Comparison of ENCODE assay signal across 9 cellular contexts in the genomic region with DNA sequence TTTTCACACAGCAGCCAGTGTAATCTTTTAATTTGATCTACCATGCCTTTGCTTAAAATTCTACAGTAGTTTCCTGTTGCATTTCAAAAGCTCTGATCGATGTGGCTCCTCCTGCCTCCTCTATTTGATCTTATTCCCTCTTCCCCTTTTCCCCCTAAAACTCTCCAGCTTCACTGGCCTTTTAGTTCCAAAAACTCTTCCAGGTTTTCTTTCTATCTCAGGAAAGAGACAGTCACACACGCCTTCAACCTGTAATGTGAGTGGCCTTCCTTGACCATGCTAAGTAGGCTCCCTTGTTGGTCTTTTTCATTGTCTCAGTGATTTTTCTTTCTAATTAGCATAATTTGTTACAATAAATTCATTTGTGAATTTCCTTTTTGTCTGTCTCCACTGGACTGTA. TPM values are rescaled to one million over a fixed set of nuclear protein-coding genes. Genes with fewer than 3 reads are reported as not detected.
DNase-seq lines count a peak whose midpoint lies in the region; ATAC-seq and TF ChIP-seq lines count a peak whose summit lies in the region.
"Had no signal": no experiment of that assay in that cellular context is flagged by ENCODE, and none has a peak within 500 bp of the region (broad histone marks: within the 10 kb centered on the region; RNA-seq: fewer than 3 reads in every experiment).

No MANE protein-coding gene starts in this region.

- H3K27me3 ChIP-seq in SJCRH30 (no peaks in the 10 kb centered on the region), spleen (replicated peaks in 1 of 7) (peaks cover 0 to 29% (median 0%) of the 10 kb centered on the region in 7 donors)

- WGBS in spleen, 5 donors = 35 to 46% (median 42%) methylated on average over 2 of the region's 2 CpGs

- H3K9me3 ChIP-seq in SJCRH30 (replicated peaks) (no peaks in the 10 kb centered on the region), spleen (peaks cover 0 to 6% (median 0%) of the 10 kb centered on the region in 8 donors)

- ATAC-seq in GM21526 (IDR thresholded peaks at IDR 0.05; ENCODE audit: low FRiP score, unreplicated experiment) = no peak
- no peak for ATAC-seq in GM18907 (IDR thresholded peaks at IDR 0.05; ENCODE audit: unreplicated experiment)

- DNase-seq in NCI-H2081 (lab: John Stamatoyannopoulos, UW) (peak; percentile 8 to 17), NCI-H2081 treated with DMSO at 0.1 percent for 48 hours (lab: John Stamatoyannopoulos, UW) (no peak), SJCRH30 (peak in 1 of 2 experiments; percentile 6), foreskin fibroblast (no peak), spleen (no peak), GM19240 (ENCODE audit: insufficient read length, low spot score) (no peak)

- H3K4me1 ChIP-seq in SJCRH30 (no peaks in the 10 kb centered on the region), spleen (peaks cover 4 to 23% (median 10%) of the 10 kb centered on the region in 6 donors)
- H3K4me1 ChIP-seq: BLaER1 treated with 17β-estradiol and CSF1 and Interleukin-3, amounts not matched to agents 10 nM and 100 nM had no signal

- intact Hi-C loops in spleen (cut with DNase I; ENCODE audit: low total_unique reads) = no loop called here

- no peaks in the 10 kb centered on the region for H3K36me3 ChIP-seq in SJCRH30
- H3K36me3 ChIP-seq in spleen = no peaks in the 10 kb centered on the region
- H3K36me3 ChIP-seq: BLaER1 treated with 17β-estradiol and CSF1 and Interleukin-3, amounts not matched to agents 10 nM and 100 nM had no signal

- H3K27ac ChIP-seq in SJCRH30 (no peak overlapping the region), spleen (peak overlapping the region in 2 of 8 donors; percentile 11 to 68)
- H3K27ac ChIP-seq: BLaER1 treated with 17β-estradiol and CSF1 and Interleukin-3, amounts not matched to agents 10 nM and 100 nM had no signal

- H3K4me3 ChIP-seq in SJCRH30 (peak overlapping the region; percentile 64), foreskin fibroblast (ENCODE audit: low read depth in 1 of 2, low read length in 2 of 2) (peak overlapping the region; percentile 73 to 95), spleen (peak overlapping the region in 7 of 8 donors; percentile 60 to 76 (median 67))

- no peak for TF ChIP-seq CTCF in foreskin fibroblast (IDR thresholded peaks at IDR 0.05; ENCODE audit: low read depth, low read length)
- TF ChIP-seq CTCF in spleen (IDR thresholded peaks at IDR 0.05 in 8 of 11, conservative IDR thresholded peaks at IDR 0.05 in 3 of 11) = no peak

- no peak for TF ChIP-seq POLR2A in spleen (IDR thresholded peaks at IDR 0.05)

RNA-seq across cellular contexts. Expression of gene TEX9, which starts 1.0 kb away (rescaled TPM):
- total RNA-seq in SJCRH30 (2014; rRNA removed; shearing (Covaris generic)) = 3.4 and 4.4 TPM in 2 replicates
- 10 to 100 TPM in 2 of 7 donors, 1 to 10 TPM in 5; 5.7 to 21.4 (median 7.6) TPM for total RNA-seq in spleen
- 1 to 10 TPM; 2.4 to 4.1 (median 3.2) TPM for polyA plus RNA-seq in spleen

Comparison
In these comparisons a context has a peak if more than half of its experiments do, and no peak if none do; other contexts are left out.
1. DNase-seq: peak in NCI-H2081 (2 of 2); none in NCI-H2081 treated with DMSO at 0.1 percent for 48 hours (single experiment), foreskin fibroblast (0 of 2), spleen (single experiment) and GM19240 (single experiment).
2. Peak in every context shown above with its lines, with median percentiles within 50 percentile points of each other: H3K4me3 ChIP-seq.